10 cellular contexts compared by ENCODE assay signal in genomic region chr7:2971914-2972530, GRCh38.
DNase-seq lines count a peak whose midpoint lies in the region; ATAC-seq and TF ChIP-seq lines count a peak whose summit lies in the region.
"Had no signal": no experiment of that assay in that cellular context is flagged by ENCODE, and none has a peak within 500 bp of the region (broad histone marks: within the 10 kb centered on the region; RNA-seq: fewer than 3 reads in every experiment).

No MANE protein-coding gene starts in this region.

- ATAC-seq in GM21717 (IDR thresholded peaks at IDR 0.05; ENCODE audit: unreplicated experiment), result peak; percentile 64

- H3K4me1 Mint-ChIP-seq in osteocyte (ENCODE audit: unreplicated experiment), result no peaks in the 10 kb centered on the region

- DNase-seq in NOMO-1 treated with DMSO at 0.1 percent for 48 hours (lab: John Stamatoyannopoulos, UW; ENCODE audit: unreplicated experiment) (peak; percentile 6), NOMO-1 treated with dmso at 0.1 percent for 144 hours (lab: John Stamatoyannopoulos, UW; ENCODE audit: unreplicated experiment) (no peak), Kasumi-1 (lab: John Stamatoyannopoulos, UW) (peak; percentile 16 to 21), osteocyte (ENCODE audit: extremely low spot score, unreplicated experiment) (peak; percentile 21), 8988T (no peak), epidermal melanocyte (ENCODE audit: insufficient read length, low spot score) (no peak), NCI-H1417 (lab: John Stamatoyannopoulos, UW) (no peak)
- DNase-seq: mesendoderm, uterus had no signal

- H3K27me3 Mint-ChIP-seq in osteocyte (ENCODE audit: unreplicated experiment), result peaks cover 7% of the 10 kb centered on the region

- no peak overlapping the region for H3K27ac Mint-ChIP-seq in osteocyte (ENCODE audit: unreplicated experiment)

- H3K4me3 Mint-ChIP-seq in osteocyte (ENCODE audit: unreplicated experiment), result no peak overlapping the region

- no peaks in the 10 kb centered on the region for H3K9me3 Mint-ChIP-seq in osteocyte (ENCODE audit: unreplicated experiment)

- H3K36me3 Mint-ChIP-seq in osteocyte (ENCODE audit: unreplicated experiment), result no peaks in the 10 kb centered on the region

- TF ChIP-seq CTCF in osteocyte (IDR thresholded peaks at IDR 0.05), result no peak

Comparison
In these comparisons a context has a peak if more than half of its experiments do, and no peak if none do; other contexts are left out.
1. DNase-seq: peak in NOMO-1 treated with DMSO at 0.1 percent for 48 hours (single experiment), Kasumi-1 (2 of 2) and osteocyte (single experiment); none in NOMO-1 treated with dmso at 0.1 percent for 144 hours (single experiment), 8988T (single experiment), epidermal melanocyte (single experiment) and NCI-H1417 (0 of 3).